In genomic region chr10:1363466-1364121, GRCh38 we compare ENCODE assay signal across 20 cellular contexts.
DNase-seq lines count a peak whose midpoint lies in the region; ATAC-seq and TF ChIP-seq lines count a peak whose summit lies in the region.
"Had no signal": no experiment of that assay in that cellular context is flagged by ENCODE, and none has a peak within 500 bp of the region (broad histone marks: within the 10 kb centered on the region; RNA-seq: fewer than 3 reads in every experiment).

No MANE protein-coding gene starts in this region.

- H3K27me3 ChIP-seq in foreskin keratinocyte: no peaks in the 10 kb centered on the region

- no peaks in the 10 kb centered on the region for H3K27me3 Mint-ChIP-seq in osteocyte (ENCODE audit: unreplicated experiment)

- intact Hi-C loops in cardiac septum (cut with DNase I) (no loop called here), Right ventricle myocardium superior (cut with DNase I) (no loop called here)

- peaks cover 22% of the 10 kb centered on the region for H3K4me1 ChIP-seq in foreskin keratinocyte
- H3K4me1 ChIP-seq: A549 had no signal

- ATAC-seq in Right ventricle myocardium superior (ENCODE audit: poor library complexity): no peak
- no peak for ATAC-seq in GM19397 (IDR thresholded peaks at IDR 0.05; ENCODE audit: unreplicated experiment)
- no peak for ATAC-seq in foreskin keratinocyte
- ATAC-seq: A549, HepG2 had no signal

- no peak for TF ChIP-seq CTCF in osteocyte (IDR thresholded peaks at IDR 0.05)
- TF ChIP-seq CTCF in foreskin keratinocyte (conservative IDR thresholded peaks at IDR 0.05): no peak

- no peaks in the 10 kb centered on the region for H3K36me3 Mint-ChIP-seq in osteocyte (ENCODE audit: unreplicated experiment)

- H3K9me3 Mint-ChIP-seq in osteocyte (ENCODE audit: unreplicated experiment): no peaks in the 10 kb centered on the region

- no peak overlapping the region for H3K4me3 Mint-ChIP-seq in osteocyte (ENCODE audit: unreplicated experiment)
- H3K4me3 Mint-ChIP-seq: HFFc6 had no signal

- H3K27ac ChIP-seq in foreskin keratinocyte: no peak overlapping the region
- H3K27ac ChIP-seq: A549, C4-2B, KMS-11 had no signal

- no peak overlapping the region for H3K27ac Mint-ChIP-seq in osteocyte (ENCODE audit: unreplicated experiment)
- H3K27ac Mint-ChIP-seq: HFFc6 had no signal

- peaks cover 39% of the 10 kb centered on the region for H3K4me1 Mint-ChIP-seq in osteocyte (ENCODE audit: unreplicated experiment)

- DNase-seq in cardiac septum (ENCODE audit: low spot score) (peak; percentile 71), Right ventricle myocardium superior (no peak), iPS-NIHi7 (ENCODE audit: extremely low spot score) (peak; percentile 7), osteocyte (ENCODE audit: extremely low spot score, unreplicated experiment) (peak; percentile 83), activated gamma-delta T cell (lab: John Stamatoyannopoulos, UW) (no peak), AML-193 (lab: John Stamatoyannopoulos, UW) (no peak), foreskin keratinocyte (no peak)
- DNase-seq: DMS 273 treated with DMSO at 0.1 percent for 48 hours, HFFc6, NCI-H1048, NCI-H1436 treated with DMSO at 0.1 percent for 48 hours, NCI-H2029 treated with DMSO at 0.1 percent for 48 hours, NCI-H2171 treated with DMSO at 0.1 percent for 48 hours, NCI-H748 treated with DMSO at 0.1 percent for 48 hours, RPMI8226 had no signal

Comparison
In these comparisons a context has a peak if more than half of its experiments do, and no peak if none do; other contexts are left out.
1. DNase-seq: peak in cardiac septum (single experiment), iPS-NIHi7 (single experiment) and osteocyte (single experiment); none in Right ventricle myocardium superior (single experiment), activated gamma-delta T cell (single experiment), AML-193 (0 of 2) and foreskin keratinocyte (0 of 2).